30 cellular contexts compared by ENCODE assay signal in the genomic region with DNA sequence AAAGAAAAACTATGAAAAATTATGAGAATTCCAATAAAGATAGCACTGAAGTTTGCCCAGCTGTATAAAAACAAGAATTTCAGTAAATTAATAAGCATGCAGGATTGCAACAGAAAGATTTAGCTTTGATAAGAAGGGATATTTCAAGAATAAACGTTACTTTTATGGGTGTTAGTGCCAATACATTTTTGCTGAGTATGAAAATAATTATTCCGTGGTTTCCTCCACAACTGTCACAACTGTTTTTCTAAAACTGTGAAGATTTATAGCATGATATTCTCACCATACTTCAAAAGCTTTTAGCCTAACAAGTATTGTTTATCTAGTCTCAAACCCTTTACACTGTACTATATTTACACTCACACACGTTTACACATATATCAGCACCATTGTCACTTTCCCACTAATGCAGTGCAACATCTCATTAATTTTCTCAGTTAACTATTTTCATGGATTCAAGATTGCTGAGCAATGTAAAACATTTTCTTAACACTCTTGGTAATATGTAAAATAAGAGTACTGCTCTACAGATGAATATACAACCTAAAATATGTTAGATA.
DNase-seq lines count a peak whose midpoint lies in the region; ATAC-seq, FAIRE-seq and TF ChIP-seq lines count a peak whose summit lies in the region.
"Had no signal": no experiment of that assay in that cellular context is flagged by ENCODE, and none has a peak within 500 bp of the region (broad histone marks: within the 10 kb centered on the region; RNA-seq: fewer than 3 reads in every experiment).

No MANE protein-coding gene starts in this region.

- H3K4me2 ChIP-seq in HepG2 (ENCODE audit: low read depth, low read length) (no peak overlapping the region), neuronal stem cell (ENCODE audit: insufficient read depth, low read length, poor library complexity, severe bottlenecking) (no peak overlapping the region), mesenchymal stem cell (ENCODE audit: low read length, poor library complexity, severe bottlenecking) (no peak overlapping the region)
- H3K4me2 ChIP-seq: BLaER1 had no signal

- H3K18ac ChIP-seq in neuronal stem cell (ENCODE audit: low read length): no peak overlapping the region
- H3K18ac ChIP-seq in mesenchymal stem cell (ENCODE audit: low read depth in 1 of 2, low read length in 2 of 2): no peak overlapping the region

- TF ChIP-seq POLR2A in HepG2 (IDR thresholded peaks at IDR 0.05; ENCODE audit: insufficient read depth in 1 of 2, low read depth in 2 of 2, low read length in 2 of 2) (no peak), right lobe of liver (IDR thresholded peaks at IDR 0.05) (no peak)

- no peak overlapping the region for H3K14ac ChIP-seq in neuronal stem cell (ENCODE audit: low read length)
- no peak overlapping the region for H3K14ac ChIP-seq in mesenchymal stem cell (ENCODE audit: low read length in 2 of 2)

- H3K4me1 ChIP-seq in HepG2 (ENCODE audit: insufficient read depth, low read length) (no peaks in the 10 kb centered on the region), right lobe of liver (no peaks in the 10 kb centered on the region), neuronal stem cell (ENCODE audit: control insufficient read depth in 2 of 2, insufficient read depth in 1 of 2, low read depth in 1 of 2, low read length in 2 of 2) (no peaks in the 10 kb centered on the region), mesenchymal stem cell (ENCODE audit: control insufficient read depth, insufficient read depth, low read depth, low read length) (no peaks in the 10 kb centered on the region)
- H3K4me1 ChIP-seq: left lung, upper lobe of left lung had no signal

- H3K9me3 ChIP-seq in HepG2 (ENCODE audit: low read length): 0 out of 2 replicates have a peak, but pooled peaks cover 3% of the 10 kb centered on the region
- no peaks in the 10 kb centered on the region for H3K9me3 ChIP-seq in right lobe of liver
- H3K9me3 ChIP-seq in neuronal stem cell (replicated peaks in 1 of 2; ENCODE audit: control insufficient read depth in 2 of 2, insufficient read depth in 1 of 2, low read depth in 1 of 2, low read length in 2 of 2): no peaks in the 10 kb centered on the region
- H3K9me3 ChIP-seq in mesenchymal stem cell (ENCODE audit: control insufficient read depth, low read length): peaks cover 2% of the 10 kb centered on the region
- H3K9me3 ChIP-seq: BLaER1, upper lobe of left lung had no signal

- TF ChIP-seq RAD21 in HepG2 (CRISPR knock-in tag; IDR thresholded peaks at IDR 0.05): no peak

- POLR2A ChIA-PET in HepG2 (lab: Yijun Ruan, JAX): no interaction called here

- H2AFZ ChIP-seq in HepG2 (ENCODE audit: low read length): no peak overlapping the region
- H2AFZ ChIP-seq in neuronal stem cell (ENCODE audit: low read length): no peak overlapping the region
- no peak overlapping the region for H2AFZ ChIP-seq in mesenchymal stem cell (ENCODE audit: low read depth, low read length)

- H4K8ac ChIP-seq in neuronal stem cell (ENCODE audit: low read depth, low read length) (no peak overlapping the region), mesenchymal stem cell (ENCODE audit: low read length) (no peak overlapping the region)

- H2BK120ac ChIP-seq in neuronal stem cell (ENCODE audit: low read depth, low read length): no peak overlapping the region
- H2BK120ac ChIP-seq in mesenchymal stem cell (ENCODE audit: low read depth, low read length): no peak overlapping the region

- H4K20me1 ChIP-seq in HepG2 (ENCODE audit: insufficient read depth, low read length): no peaks in the 10 kb centered on the region
- H4K20me1 ChIP-seq: BLaER1 had no signal

- FAIRE-seq in HepG2 (lab: Jason Lieb, UNC): no peak
- FAIRE-seq: endothelial cell of umbilical vein, islet of Langerhans had no signal

- CTCF ChIA-PET in HepG2 (lab: Yijun Ruan, JAX; ENCODE audit: low intra/inter-chr PET ratio, low total read pairs): no interaction called here

- H3K27me3 ChIP-seq in HepG2 (ENCODE audit: control insufficient read depth in 1 of 2, insufficient read depth in 2 of 2, low read length in 2 of 2): no peaks in the 10 kb centered on the region
- no peaks in the 10 kb centered on the region for H3K27me3 ChIP-seq in right lobe of liver
- no peaks in the 10 kb centered on the region for H3K27me3 ChIP-seq in neuronal stem cell (ENCODE audit: control insufficient read depth in 3 of 3, insufficient read depth in 3 of 3, low read depth in 1 of 3, low read length in 3 of 3)
- H3K27me3 ChIP-seq in mesenchymal stem cell (ENCODE audit: control insufficient read depth in 1 of 2, insufficient read depth in 1 of 2, low read length in 2 of 2): no peaks in the 10 kb centered on the region
- H3K27me3 ChIP-seq: BLaER1, left lung, upper lobe of left lung had no signal

- H3K4me3 ChIP-seq in HepG2 (replicated peaks in 1 of 3; ENCODE audit: insufficient read depth in 1 of 3, low read depth in 2 of 3, low read length in 3 of 3) (no peak overlapping the region), right lobe of liver (no peak overlapping the region), neuronal stem cell (ENCODE audit: low read length in 2 of 2) (no peak overlapping the region), mesenchymal stem cell (ENCODE audit: insufficient read depth in 1 of 2, low read depth in 1 of 2, low read length in 2 of 2) (no peak overlapping the region)
- H3K4me3 ChIP-seq: BLaER1, left lung, upper lobe of left lung had no signal

- H2BK12ac ChIP-seq in neuronal stem cell (ENCODE audit: low read length) (no peak overlapping the region), mesenchymal stem cell (ENCODE audit: low read length in 2 of 2) (no peak overlapping the region)

- H3K23ac ChIP-seq in neuronal stem cell (ENCODE audit: low read depth, low read length, poor library complexity) (no peak overlapping the region), mesenchymal stem cell (ENCODE audit: low read length in 2 of 2) (no peak overlapping the region)

- TF ChIP-seq CTCF in HepG2 (CRISPR knock-in tag; IDR thresholded peaks at IDR 0.05) (no peak), right lobe of liver (IDR thresholded peaks at IDR 0.05) (no peak)

- H3K4ac ChIP-seq in neuronal stem cell (ENCODE audit: low read length): no peak overlapping the region
- no peak overlapping the region for H3K4ac ChIP-seq in mesenchymal stem cell (ENCODE audit: low read depth in 1 of 2, low read length in 2 of 2)

- TF ChIP-seq EP300 in HepG2 (IDR thresholded peaks at IDR 0.05; ENCODE audit: low read depth in 2 of 2, low read length in 2 of 2) (no peak), HepG2 (CRISPR knock-in tag; IDR thresholded peaks at IDR 0.05; ENCODE audit: borderline replicate concordance) (no peak)

- H3K36me3 ChIP-seq in HepG2 (replicated peaks in 1 of 2; ENCODE audit: control insufficient read depth in 1 of 2, insufficient read depth in 2 of 2, low read length in 2 of 2) (no peaks in the 10 kb centered on the region), right lobe of liver (no peaks in the 10 kb centered on the region), neuronal stem cell (replicated peaks in 1 of 2; ENCODE audit: control insufficient read depth in 2 of 2, insufficient read depth in 2 of 2, low read length in 2 of 2) (no peaks in the 10 kb centered on the region), mesenchymal stem cell (ENCODE audit: control insufficient read depth in 1 of 2, insufficient read depth in 2 of 2, low read depth in 1 of 2, low read length in 2 of 2) (no peaks in the 10 kb centered on the region)
- H3K36me3 ChIP-seq: BLaER1, left lung, upper lobe of left lung had no signal

- ATAC-seq in HepG2 (no peak), right lobe of liver (no peak), HG03354 (IDR thresholded peaks at IDR 0.05; ENCODE audit: poor library complexity, severe bottlenecking, unreplicated experiment) (no peak)
- ATAC-seq: activated naive CD8-positive, alpha-beta T cell treated with anti-CD3 and anti-CD28 coated beads, Interleukin-2, amount 50 U/mL, for 24 hours; left lung; PC-3; right cardiac atrium; SK-N-SH treated with all-trans-retinoic acid at 6 μM for 48 hours had no signal

- H2AK5ac ChIP-seq in neuronal stem cell (ENCODE audit: low read depth, low read length): no peak overlapping the region
- no peak overlapping the region for H2AK5ac ChIP-seq in mesenchymal stem cell (ENCODE audit: low read length, severe bottlenecking)

- H2BK5ac ChIP-seq in neuronal stem cell (ENCODE audit: low read length) (no peak overlapping the region), mesenchymal stem cell (ENCODE audit: low read depth, low read length, poor library complexity, severe bottlenecking) (no peak overlapping the region)

- BruUV-seq in HepG2 (replicated peaks; lab: Mats Ljungman, UMichigan): no TSS peak

- H2BK15ac ChIP-seq in neuronal stem cell (ENCODE audit: low read length): no peak overlapping the region
- H2BK15ac ChIP-seq in mesenchymal stem cell (ENCODE audit: low read depth, poor library complexity, severe bottlenecking): no peak overlapping the region

- H3K79me1 ChIP-seq in neuronal stem cell (ENCODE audit: low read depth, low read length): no peaks in the 10 kb centered on the region
- no peaks in the 10 kb centered on the region for H3K79me1 ChIP-seq in mesenchymal stem cell (replicated peaks; ENCODE audit: low read length, poor library complexity, severe bottlenecking)

- no peaks in the 10 kb centered on the region for H3K79me2 ChIP-seq in HepG2 (ENCODE audit: insufficient read depth, low read length)

- H4K91ac ChIP-seq in neuronal stem cell (ENCODE audit: low read depth, low read length, poor library complexity) (no peak overlapping the region), mesenchymal stem cell (ENCODE audit: low read length) (no peak overlapping the region)

- DNase-seq in HepG2 (ENCODE audit: low spot score) (no peak), right lobe of liver (no peak), NCI-H1105 (lab: John Stamatoyannopoulos, UW) (peak; percentile 23), NCI-H748 (lab: John Stamatoyannopoulos, UW; ENCODE audit: unreplicated experiment) (peak; percentile 62), neuronal stem cell (ENCODE audit: low spot score) (no peak), mesenchymal stem cell (no peak), caudate nucleus (lab: John Stamatoyannopoulos, UW) (no peak)
- DNase-seq: activated CD4-positive, alpha-beta T cell treated with anti-CD3 and anti-CD28 coated beads for 48 hours; activated CD8-positive, alpha-beta memory T cell treated with anti-CD3 and anti-CD28 coated beads for 24 hours; activated gamma-delta T cell treated with Interleukin-2 at 50 U/mL for 16 hours; activated naive CD8-positive, alpha-beta T cell treated with anti-CD3 and anti-CD28 coated beads, Interleukin-2, amount 50 U/mL, for 24 hours; activated T-cell treated with anti-CD3 and anti-CD28 coated beads, Interleukin-2, amount 50 U/mL, for 1 hour; DMS79 treated with DMSO at 0.1 percent for 48 hours; HFFc6; left lung; mesendoderm; NCI-H1694; PC-3; posterior cingulate gyrus; right cardiac atrium; stimulated activated CD4-positive, alpha-beta T cell treated with anti-CD3 and anti-CD28 coated beads, Interleukin-12 subunit alpha, Interleukin-12 subunit beta, amount 100 ng/mL, for 4 hours; stimulated activated CD4-positive, alpha-beta T cell treated with anti-CD3 and anti-CD28 coated beads, Interleukin-4, amount 100 ng/mL, for 1 hour; substantia nigra; upper lobe of left lung had no signal

- intact Hi-C loops in HepG2 (cut with micrococcal nuclease; ENCODE audit: unreplicated experiment): no loop called here
- intact Hi-C loops in right lobe of liver (cut with DNase I): no loop called here

- H3K9ac ChIP-seq in HepG2 (ENCODE audit: insufficient read depth, low read depth, low read length) (no peak overlapping the region), neuronal stem cell (ENCODE audit: low read depth, low read length, poor library complexity) (no peak overlapping the region), mesenchymal stem cell (ENCODE audit: low read length) (no peak overlapping the region)
- H3K9ac ChIP-seq: BLaER1 had no signal

- H3K27ac ChIP-seq in HepG2 (ENCODE audit: extremely low read length, insufficient read depth, low read length) (no peak overlapping the region), right lobe of liver (no peak overlapping the region), neuronal stem cell (replicated peaks; ENCODE audit: low read length) (no peak overlapping the region), mesenchymal stem cell (ENCODE audit: low read length, poor library complexity, severe bottlenecking) (no peak overlapping the region), caudate nucleus (ENCODE audit: low read depth, low read length) (no peak overlapping the region)
- H3K27ac ChIP-seq: BLaER1, left lung, upper lobe of left lung, VCaP had no signal

- in situ Hi-C loops in HepG2 (cut with HindIII; ENCODE audit: extremely low pct_ligation_motif_present, low pct_unique_long_range_greater_than_20kb): no loop called here

- 3% methylated on average over 3 of the region's 3 CpGs for WGBS in HepG2 (ENCODE audit: low lambda C conversion rate)
- WGBS in right lobe of liver (ENCODE audit: insufficient coverage, low coverage, low lambda C conversion rate, missing lambda C conversion rate): 31% methylated on average over 3 of the region's 3 CpGs
- WGBS in neuronal stem cell (ENCODE audit: extremely low coverage in 2 of 2, insufficient read length in 2 of 2, insufficient replicate concordance in 1 of 2), 2 donors: no CpG with 5 or more reads among the region's 3 CpGs
- WGBS in mesenchymal stem cell: 20% methylated on average over 3 of the region's 3 CpGs

Comparison
In these comparisons a context has a peak if more than half of its experiments do, and no peak if none do; other contexts are left out.
1. DNase-seq: peak in NCI-H1105 (single experiment) and NCI-H748 (single experiment); none in HepG2 (single experiment), right lobe of liver (0 of 3), neuronal stem cell (single experiment), mesenchymal stem cell (single experiment) and caudate nucleus (0 of 61).